ENCODE assay signal across 1 cellular context in the genomic region with DNA sequence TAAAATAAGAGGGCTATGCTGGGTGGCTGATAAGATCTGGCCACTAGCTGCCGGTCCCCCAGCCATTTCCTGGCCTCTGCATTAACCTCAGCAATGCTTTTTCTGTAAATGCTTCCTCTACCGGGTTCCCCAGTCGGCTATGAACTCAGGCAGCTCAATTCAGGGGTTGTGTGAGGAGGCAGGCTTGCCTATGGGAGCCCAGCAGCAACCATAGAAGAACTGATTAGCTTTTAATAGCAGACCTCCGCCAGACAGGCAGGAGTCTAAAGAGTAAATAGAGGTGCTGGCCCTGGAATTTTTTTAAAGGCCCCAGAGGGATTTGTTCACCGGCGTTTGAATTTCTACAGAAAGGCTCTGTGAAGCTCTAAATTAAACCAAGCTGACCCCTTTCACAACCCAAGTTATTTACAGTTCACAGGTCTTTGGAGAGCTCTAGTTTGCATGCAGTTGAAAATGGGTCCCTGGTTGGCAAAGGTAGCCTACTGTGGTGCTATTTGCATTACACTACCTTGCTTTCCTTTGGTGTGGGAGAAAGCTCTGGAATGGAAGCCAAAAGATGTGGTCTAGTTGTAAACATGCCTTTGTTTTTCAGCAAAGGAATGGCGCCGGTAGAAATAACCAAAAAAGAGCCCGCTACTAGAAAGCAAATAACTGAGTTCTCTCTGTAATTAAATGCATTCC.
TF ChIP-seq lines count a peak whose summit lies in the region.

No MANE protein-coding gene starts in this region.

TF ChIP-seq in HepG2, 621 proteins besides CTCF, POLR2A, EP300 and RAD21 (continued from another document and continues in another):
- TF ChIP-seq TBX3 (IDR thresholded peaks at IDR 0.05; ENCODE audit: borderline replicate concordance) (peak; percentile 86; the same call in 1 of the 2 replicates), NFE2L2 (IDR thresholded peaks at IDR 0.05; ENCODE audit: low read length) (no peak), SRSF4 (IDR thresholded peaks at IDR 0.05; ENCODE audit: low read depth, low read length, poor library complexity, severe bottlenecking) (no peak), FOXK2 (IDR thresholded peaks at IDR 0.05) (peak; percentile 65; the same call in 1 of the 2 replicates), KLF15 (CRISPR knock-in tag; IDR thresholded peaks at IDR 0.05; ENCODE audit: borderline replicate concordance) (no peak), GATA4 (IDR thresholded peaks at IDR 0.05; ENCODE audit: borderline replicate concordance, low read depth) (peak; percentile 88; the same call in 1 of the 2 replicates), MAFG (CRISPR knock-in tag; IDR thresholded peaks at IDR 0.05) (no peak), ZNF747 (CRISPR knock-in tag; IDR thresholded peaks at IDR 0.05; ENCODE audit: borderline replicate concordance) (no peak), RFXAP (CRISPR knock-in tag; IDR thresholded peaks at IDR 0.05; ENCODE audit: borderline replicate concordance) (peak; percentile 19; the same call in 1 of the 2 replicates), AKAP8 (CRISPR knock-in tag; IDR thresholded peaks at IDR 0.05) (peak; percentile 84; the same call in 1 of the 2 replicates), GABPA (IDR thresholded peaks at IDR 0.05; ENCODE audit: low read depth, low read length) (no peak), GABPA (CRISPR knock-in tag; IDR thresholded peaks at IDR 0.05; ENCODE audit: low read depth) (0 out of 2 replicates have a peak, but pooled peaks have one; percentile 5), KDM4B (CRISPR knock-in tag; IDR thresholded peaks at IDR 0.05) (0 out of 2 replicates have a peak, but pooled peaks have one; percentile 51), ZC3H4 (CRISPR knock-in tag; IDR thresholded peaks at IDR 0.05; ENCODE audit: borderline replicate concordance) (no peak), KAT2B (IDR thresholded peaks at IDR 0.05; ENCODE audit: borderline replicate concordance, low read depth, low read length) (no peak), ZNF713 (CRISPR knock-in tag; IDR thresholded peaks at IDR 0.05) (no peak), ZNF331 (CRISPR knock-in tag; IDR thresholded peaks at IDR 0.05) (peak; percentile 28; the same call in 1 of the 2 replicates), FOXA1 (IDR thresholded peaks at IDR 0.05) (peak; percentile 55; the same call in 1 of the 2 replicates), FOXA1 (CRISPR knock-in tag; IDR thresholded peaks at IDR 0.05) (peak; percentile 86), ZNF446 (CRISPR knock-in tag; IDR thresholded peaks at IDR 0.05) (no peak), ZNF577 (CRISPR knock-in tag; IDR thresholded peaks at IDR 0.05; ENCODE audit: borderline replicate concordance, low read depth) (no peak), NFE2 (CRISPR knock-in tag; IDR thresholded peaks at IDR 0.05) (no peak), RCOR2 (CRISPR knock-in tag; IDR thresholded peaks at IDR 0.05) (peak; percentile 65; the same call in 1 of the 2 replicates), DNMT1 (CRISPR knock-in tag; IDR thresholded peaks at IDR 0.05) (0 out of 2 replicates have a peak, but pooled peaks have one; percentile 44), NKX3-1 (CRISPR knock-in tag; IDR thresholded peaks at IDR 0.05) (no peak), ZNF333 (CRISPR knock-in tag; IDR thresholded peaks at IDR 0.05; ENCODE audit: borderline replicate concordance) (no peak), TCF7 (IDR thresholded peaks at IDR 0.05; ENCODE audit: low read depth) (peak; percentile 87), ZNF484 (CRISPR knock-in tag; IDR thresholded peaks at IDR 0.05; ENCODE audit: borderline replicate concordance, low read depth) (no peak), ZNF616 (CRISPR knock-in tag; IDR thresholded peaks at IDR 0.05; ENCODE audit: low read depth) (no peak), MLLT10 (CRISPR knock-in tag; IDR thresholded peaks at IDR 0.05) (no peak), PHF8 (CRISPR knock-in tag; IDR thresholded peaks at IDR 0.05) (no peak), TSC22D2 (CRISPR knock-in tag; IDR thresholded peaks at IDR 0.05; ENCODE audit: borderline replicate concordance) (no peak), ZFP36L2 (CRISPR knock-in tag; IDR thresholded peaks at IDR 0.05) (no peak), ZNF441 (CRISPR knock-in tag; IDR thresholded peaks at IDR 0.05; ENCODE audit: borderline replicate concordance) (no peak), ZNF709 (CRISPR knock-in tag; IDR thresholded peaks at IDR 0.05) (no peak), THYN1 (CRISPR knock-in tag; IDR thresholded peaks at IDR 0.05; ENCODE audit: borderline replicate concordance, low read depth) (no peak), AGO2 (optimal IDR thresholded peaks at IDR 0.05; ENCODE audit: low read depth, low read length) (no peak), SRSF9 (IDR thresholded peaks at IDR 0.05; ENCODE audit: borderline replicate concordance, insufficient read depth, low read depth, low read length, poor library complexity, severe bottlenecking) (no peak), ZNF282 (IDR thresholded peaks at IDR 0.05; ENCODE audit: partially characterized antibody) (no peak), DPF2 (CRISPR knock-in tag; IDR thresholded peaks at IDR 0.05; ENCODE audit: borderline replicate concordance, low read depth) (peak; percentile 63), TCF12 (IDR thresholded peaks at IDR 0.05) (no peak), TCF12 (CRISPR knock-in tag; IDR thresholded peaks at IDR 0.05) (peak; percentile 77; the same call in 1 of the 2 replicates)
- TF ChIP-seq, protein P1, sequence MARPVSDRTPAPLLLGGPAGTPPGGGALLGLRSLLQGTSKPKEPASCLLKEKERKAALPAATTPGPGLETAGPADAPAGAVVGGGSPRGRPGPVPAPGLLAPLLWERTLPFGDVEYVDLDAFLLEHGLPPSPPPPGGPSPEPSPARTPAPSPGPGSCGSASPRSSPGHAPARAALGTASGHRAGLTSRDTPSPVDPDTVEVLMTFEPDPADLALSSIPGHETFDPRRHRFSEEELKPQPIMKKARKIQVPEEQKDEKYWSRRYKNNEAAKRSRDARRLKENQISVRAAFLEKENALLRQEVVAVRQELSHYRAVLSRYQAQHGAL (CRISPR knock-in tag; IDR thresholded peaks at IDR 0.05; ENCODE audit: not compliant biosample characterization): no peak
- TF ChIP-seq, protein P2, sequence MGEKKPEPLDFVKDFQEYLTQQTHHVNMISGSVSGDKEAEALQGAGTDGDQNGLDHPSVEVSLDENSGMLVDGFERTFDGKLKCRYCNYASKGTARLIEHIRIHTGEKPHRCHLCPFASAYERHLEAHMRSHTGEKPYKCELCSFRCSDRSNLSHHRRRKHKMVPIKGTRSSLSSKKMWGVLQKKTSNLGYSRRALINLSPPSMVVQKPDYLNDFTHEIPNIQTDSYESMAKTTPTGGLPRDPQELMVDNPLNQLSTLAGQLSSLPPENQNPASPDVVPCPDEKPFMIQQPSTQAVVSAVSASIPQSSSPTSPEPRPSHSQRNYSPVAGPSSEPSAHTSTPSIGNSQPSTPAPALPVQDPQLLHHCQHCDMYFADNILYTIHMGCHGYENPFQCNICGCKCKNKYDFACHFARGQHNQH (CRISPR knock-in tag; IDR thresholded peaks at IDR 0.05): peak; percentile 30; the same call in 1 of the 2 replicates
- TF ChIP-seq, protein P3, sequence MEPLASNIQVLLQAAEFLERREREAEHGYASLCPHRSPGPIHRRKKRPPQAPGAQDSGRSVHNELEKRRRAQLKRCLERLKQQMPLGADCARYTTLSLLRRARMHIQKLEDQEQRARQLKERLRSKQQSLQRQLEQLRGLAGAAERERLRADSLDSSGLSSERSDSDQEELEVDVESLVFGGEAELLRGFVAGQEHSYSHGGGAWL (CRISPR knock-in tag; IDR thresholded peaks at IDR 0.05): no peak
- TF ChIP-seq, protein P4, sequence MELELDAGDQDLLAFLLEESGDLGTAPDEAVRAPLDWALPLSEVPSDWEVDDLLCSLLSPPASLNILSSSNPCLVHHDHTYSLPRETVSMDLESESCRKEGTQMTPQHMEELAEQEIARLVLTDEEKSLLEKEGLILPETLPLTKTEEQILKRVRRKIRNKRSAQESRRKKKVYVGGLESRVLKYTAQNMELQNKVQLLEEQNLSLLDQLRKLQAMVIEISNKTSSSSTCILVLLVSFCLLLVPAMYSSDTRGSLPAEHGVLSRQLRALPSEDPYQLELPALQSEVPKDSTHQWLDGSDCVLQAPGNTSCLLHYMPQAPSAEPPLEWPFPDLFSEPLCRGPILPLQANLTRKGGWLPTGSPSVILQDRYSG (CRISPR knock-in tag; IDR thresholded peaks at IDR 0.05): no peak
- TF ChIP-seq, protein P5, sequence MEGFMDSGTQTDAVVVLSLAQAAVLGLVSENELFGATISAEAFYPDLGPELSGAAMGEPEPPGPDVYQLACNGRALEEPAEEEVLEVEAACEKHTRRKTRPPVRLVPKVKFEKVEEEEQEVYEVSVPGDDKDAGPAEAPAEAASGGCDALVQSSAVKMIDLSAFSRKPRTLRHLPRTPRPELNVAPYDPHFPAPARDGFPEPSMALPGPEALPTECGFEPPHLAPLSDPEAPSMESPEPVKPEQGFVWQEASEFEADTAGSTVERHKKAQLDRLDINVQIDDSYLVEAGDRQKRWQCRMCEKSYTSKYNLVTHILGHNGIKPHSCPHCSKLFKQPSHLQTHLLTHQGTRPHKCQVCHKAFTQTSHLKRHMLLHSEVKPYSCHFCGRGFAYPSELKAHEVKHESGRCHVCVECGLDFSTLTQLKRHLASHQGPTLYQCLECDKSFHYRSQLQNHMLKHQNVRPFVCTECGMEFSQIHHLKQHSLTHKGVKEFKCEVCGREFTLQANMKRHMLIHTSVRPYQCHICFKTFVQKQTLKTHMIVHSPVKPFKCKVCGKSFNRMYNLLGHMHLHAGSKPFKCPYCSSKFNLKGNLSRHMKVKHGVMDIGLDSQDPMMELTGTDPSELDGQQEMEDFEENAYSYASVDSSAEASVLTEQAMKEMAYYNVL (CRISPR knock-in tag; IDR thresholded peaks at IDR 0.05; ENCODE audit: borderline replicate concordance): peak; percentile 92
- TF ChIP-seq, protein P6, sequence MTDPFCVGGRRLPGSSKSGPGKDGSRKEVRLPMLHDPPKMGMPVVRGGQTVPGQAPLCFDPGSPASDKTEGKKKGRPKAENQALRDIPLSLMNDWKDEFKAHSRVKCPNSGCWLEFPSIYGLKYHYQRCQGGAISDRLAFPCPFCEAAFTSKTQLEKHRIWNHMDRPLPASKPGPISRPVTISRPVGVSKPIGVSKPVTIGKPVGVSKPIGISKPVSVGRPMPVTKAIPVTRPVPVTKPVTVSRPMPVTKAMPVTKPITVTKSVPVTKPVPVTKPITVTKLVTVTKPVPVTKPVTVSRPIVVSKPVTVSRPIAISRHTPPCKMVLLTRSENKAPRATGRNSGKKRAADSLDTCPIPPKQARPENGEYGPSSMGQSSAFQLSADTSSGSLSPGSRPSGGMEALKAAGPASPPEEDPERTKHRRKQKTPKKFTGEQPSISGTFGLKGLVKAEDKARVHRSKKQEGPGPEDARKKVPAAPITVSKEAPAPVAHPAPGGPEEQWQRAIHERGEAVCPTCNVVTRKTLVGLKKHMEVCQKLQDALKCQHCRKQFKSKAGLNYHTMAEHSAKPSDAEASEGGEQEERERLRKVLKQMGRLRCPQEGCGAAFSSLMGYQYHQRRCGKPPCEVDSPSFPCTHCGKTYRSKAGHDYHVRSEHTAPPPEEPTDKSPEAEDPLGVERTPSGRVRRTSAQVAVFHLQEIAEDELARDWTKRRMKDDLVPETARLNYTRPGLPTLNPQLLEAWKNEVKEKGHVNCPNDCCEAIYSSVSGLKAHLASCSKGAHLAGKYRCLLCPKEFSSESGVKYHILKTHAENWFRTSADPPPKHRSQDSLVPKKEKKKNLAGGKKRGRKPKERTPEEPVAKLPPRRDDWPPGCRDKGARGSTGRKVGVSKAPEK (CRISPR knock-in tag; IDR thresholded peaks at IDR 0.05; ENCODE audit: borderline replicate concordance): no peak
- TF ChIP-seq, protein P7, sequence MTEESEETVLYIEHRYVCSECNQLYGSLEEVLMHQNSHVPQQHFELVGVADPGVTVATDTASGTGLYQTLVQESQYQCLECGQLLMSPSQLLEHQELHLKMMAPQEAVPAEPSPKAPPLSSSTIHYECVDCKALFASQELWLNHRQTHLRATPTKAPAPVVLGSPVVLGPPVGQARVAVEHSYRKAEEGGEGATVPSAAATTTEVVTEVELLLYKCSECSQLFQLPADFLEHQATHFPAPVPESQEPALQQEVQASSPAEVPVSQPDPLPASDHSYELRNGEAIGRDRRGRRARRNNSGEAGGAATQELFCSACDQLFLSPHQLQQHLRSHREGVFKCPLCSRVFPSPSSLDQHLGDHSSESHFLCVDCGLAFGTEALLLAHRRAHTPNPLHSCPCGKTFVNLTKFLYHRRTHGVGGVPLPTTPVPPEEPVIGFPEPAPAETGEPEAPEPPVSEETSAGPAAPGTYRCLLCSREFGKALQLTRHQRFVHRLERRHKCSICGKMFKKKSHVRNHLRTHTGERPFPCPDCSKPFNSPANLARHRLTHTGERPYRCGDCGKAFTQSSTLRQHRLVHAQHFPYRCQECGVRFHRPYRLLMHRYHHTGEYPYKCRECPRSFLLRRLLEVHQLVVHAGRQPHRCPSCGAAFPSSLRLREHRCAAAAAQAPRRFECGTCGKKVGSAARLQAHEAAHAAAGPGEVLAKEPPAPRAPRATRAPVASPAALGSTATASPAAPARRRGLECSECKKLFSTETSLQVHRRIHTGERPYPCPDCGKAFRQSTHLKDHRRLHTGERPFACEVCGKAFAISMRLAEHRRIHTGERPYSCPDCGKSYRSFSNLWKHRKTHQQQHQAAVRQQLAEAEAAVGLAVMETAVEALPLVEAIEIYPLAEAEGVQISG (CRISPR knock-in tag; IDR thresholded peaks at IDR 0.05): peak; percentile 39; the same call in 1 of the 2 replicates
- TF ChIP-seq, protein P8, sequence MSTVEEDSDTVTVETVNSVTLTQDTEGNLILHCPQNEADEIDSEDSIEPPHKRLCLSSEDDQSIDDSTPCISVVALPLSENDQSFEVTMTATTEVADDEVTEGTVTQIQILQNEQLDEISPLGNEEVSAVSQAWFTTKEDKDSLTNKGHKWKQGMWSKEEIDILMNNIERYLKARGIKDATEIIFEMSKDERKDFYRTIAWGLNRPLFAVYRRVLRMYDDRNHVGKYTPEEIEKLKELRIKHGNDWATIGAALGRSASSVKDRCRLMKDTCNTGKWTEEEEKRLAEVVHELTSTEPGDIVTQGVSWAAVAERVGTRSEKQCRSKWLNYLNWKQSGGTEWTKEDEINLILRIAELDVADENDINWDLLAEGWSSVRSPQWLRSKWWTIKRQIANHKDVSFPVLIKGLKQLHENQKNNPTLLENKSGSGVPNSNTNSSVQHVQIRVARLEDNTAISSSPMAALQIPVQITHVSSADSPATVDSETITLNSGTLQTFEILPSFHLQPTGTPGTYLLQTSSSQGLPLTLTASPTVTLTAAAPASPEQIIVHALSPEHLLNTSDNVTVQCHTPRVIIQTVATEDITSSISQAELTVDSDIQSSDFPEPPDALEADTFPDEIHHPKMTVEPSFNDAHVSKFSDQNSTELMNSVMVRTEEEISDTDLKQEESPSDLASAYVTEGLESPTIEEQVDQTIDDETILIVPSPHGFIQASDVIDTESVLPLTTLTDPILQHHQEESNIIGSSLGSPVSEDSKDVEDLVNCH (CRISPR knock-in tag; IDR thresholded peaks at IDR 0.05): no peak
- TF ChIP-seq, protein P9, sequence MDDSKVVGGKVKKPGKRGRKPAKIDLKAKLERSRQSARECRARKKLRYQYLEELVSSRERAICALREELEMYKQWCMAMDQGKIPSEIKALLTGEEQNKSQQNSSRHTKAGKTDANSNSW (CRISPR knock-in tag; IDR thresholded peaks at IDR 0.05; ENCODE audit: borderline replicate concordance): no peak
- TF ChIP-seq, protein P10, sequence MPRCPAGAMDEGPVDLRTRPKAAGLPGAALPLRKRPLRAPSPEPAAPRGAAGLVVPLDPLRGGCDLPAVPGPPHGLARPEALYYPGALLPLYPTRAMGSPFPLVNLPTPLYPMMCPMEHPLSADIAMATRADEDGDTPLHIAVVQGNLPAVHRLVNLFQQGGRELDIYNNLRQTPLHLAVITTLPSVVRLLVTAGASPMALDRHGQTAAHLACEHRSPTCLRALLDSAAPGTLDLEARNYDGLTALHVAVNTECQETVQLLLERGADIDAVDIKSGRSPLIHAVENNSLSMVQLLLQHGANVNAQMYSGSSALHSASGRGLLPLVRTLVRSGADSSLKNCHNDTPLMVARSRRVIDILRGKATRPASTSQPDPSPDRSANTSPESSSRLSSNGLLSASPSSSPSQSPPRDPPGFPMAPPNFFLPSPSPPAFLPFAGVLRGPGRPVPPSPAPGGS (CRISPR knock-in tag; IDR thresholded peaks at IDR 0.05): peak; percentile 42; the same call in 1 of the 2 replicates
